In the genomic region with DNA sequence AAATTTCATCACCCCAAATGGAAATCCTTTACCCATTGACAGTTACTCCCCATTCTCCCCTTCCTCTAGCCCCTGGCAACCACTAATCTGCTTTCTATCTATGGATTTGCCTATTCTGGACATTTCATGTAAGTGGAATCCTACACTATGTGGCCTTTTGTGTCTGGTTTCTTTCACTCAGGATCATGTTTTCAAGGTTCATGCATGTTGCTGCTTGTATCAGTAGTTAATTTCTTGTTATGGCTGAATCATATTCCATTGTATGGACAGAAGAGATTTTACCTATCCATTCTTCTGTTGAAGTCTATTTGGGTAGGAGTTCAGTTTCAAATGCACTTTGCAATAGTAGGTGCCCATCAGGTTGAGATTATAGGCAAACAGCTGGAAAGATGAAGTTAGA, we compare ENCODE assay signal across 12 cellular contexts. TPM values are rescaled to one million over a fixed set of nuclear protein-coding genes. Genes with fewer than 3 reads are reported as not detected.
DNase-seq lines count a peak whose midpoint lies in the region; ATAC-seq and TF ChIP-seq lines count a peak whose summit lies in the region.
"Had no signal": no experiment of that assay in that cellular context is flagged by ENCODE, and none has a peak within 500 bp of the region (broad histone marks: within the 10 kb centered on the region; RNA-seq: fewer than 3 reads in every experiment).

No MANE protein-coding gene starts in this region.

- H3K9ac ChIP-seq in KMS-11, result no peak overlapping the region
- H3K9ac ChIP-seq in neural cell (ENCODE audit: low read length), result no peak overlapping the region

- H3K36me3 ChIP-seq in KMS-11 (ENCODE audit: insufficient read depth), result no peaks in the 10 kb centered on the region
- H3K36me3 ChIP-seq in neural cell (ENCODE audit: insufficient read depth, low read length), result no peaks in the 10 kb centered on the region

- H3K4me3 ChIP-seq in KMS-11 (IDR thresholded peaks at IDR 0.05; ENCODE audit: insufficient read depth, low read depth, low read length), result no peak overlapping the region
- peak overlapping the region; percentile 96 for H3K4me3 ChIP-seq in neural cell (ENCODE audit: low read length)

- DNase-seq in T-helper 1 cell (no peak), HuH-7.5 (ENCODE audit: low spot score) (no peak), NOMO-1 (lab: John Stamatoyannopoulos, UW; ENCODE audit: unreplicated experiment in 2 of 2) (no peak)
- DNase-seq in activated naive CD8-positive, alpha-beta T cell treated with anti-CD3 and anti-CD28 coated beads, Interleukin-2, amount 50 U/mL, for 24 hours, result no peak
- DNase-seq: 8988T; activated CD8-positive, alpha-beta memory T cell treated with anti-CD3 and anti-CD28 coated beads, Interleukin-2, amount 50 U/mL, for 48 hours; foreskin melanocyte had no signal

- no peak for ATAC-seq in activated naive CD8-positive, alpha-beta T cell treated with anti-CD3 and anti-CD28 coated beads, Interleukin-2, amount 50 U/mL, for 24 hours
- ATAC-seq in GM18907 (IDR thresholded peaks at IDR 0.05; ENCODE audit: unreplicated experiment), result no peak
- ATAC-seq: sciatic nerve had no signal

- H2AFZ ChIP-seq in KMS-11 (ENCODE audit: low read depth) (no peak overlapping the region), neural cell (ENCODE audit: low read depth, low read length) (no peak overlapping the region)

- no peak for TF ChIP-seq EP300 in neural cell (conservative IDR thresholded peaks at IDR 0.05; ENCODE audit: poor library complexity, severe bottlenecking)

- H3F3A ChIP-seq in neural cell (ENCODE audit: insufficient read depth, low read length, poor library complexity, severe bottlenecking), result no peaks in the 10 kb centered on the region

- peak overlapping the region; percentile 94 for H3K4me3 Mint-ChIP-seq in T-helper 1 cell treated with Interleukin-12 subunit alpha and Interleukin-12 subunit beta and Interleukin-4 antibody, amounts not matched to agents 30 μg/mL and 1 μg/mL, for 36 hours
- peak overlapping the region; percentile 96 for H3K4me3 Mint-ChIP-seq in activated naive CD8-positive, alpha-beta T cell treated with anti-CD3 and anti-CD28 coated beads, Interleukin-2, amount 50 U/mL, for 24 hours

- H3K9me3 ChIP-seq in neural cell (ENCODE audit: low read length), result no peaks in the 10 kb centered on the region

- TF ChIP-seq CTCF in KMS-11 (conservative IDR thresholded peaks at IDR 0.05; ENCODE audit: low read depth, low read length), result no peak
- TF ChIP-seq CTCF in neural cell (IDR thresholded peaks at IDR 0.05; ENCODE audit: poor library complexity, severe bottlenecking), result no peak

- peaks cover 10% of the 10 kb centered on the region for H3K27me3 Mint-ChIP-seq in T-helper 1 cell treated with Interleukin-12 subunit alpha and Interleukin-12 subunit beta and Interleukin-4 antibody, amounts not matched to agents 30 μg/mL and 1 μg/mL, for 36 hours (ENCODE audit: low read depth)
- H3K27me3 Mint-ChIP-seq in activated naive CD8-positive, alpha-beta T cell treated with anti-CD3 and anti-CD28 coated beads, Interleukin-2, amount 50 U/mL, for 24 hours, result no peaks in the 10 kb centered on the region

- H4K20me1 ChIP-seq in KMS-11 (ENCODE audit: insufficient read depth) (no peaks in the 10 kb centered on the region), neural cell (ENCODE audit: insufficient read depth) (no peaks in the 10 kb centered on the region)

- H3K79me2 ChIP-seq in KMS-11 (ENCODE audit: insufficient read depth, low read depth), result peaks cover 15% of the 10 kb centered on the region
- H3K79me2 ChIP-seq in neural cell (replicated peaks; ENCODE audit: insufficient read depth, low read length), result peaks cover 15% of the 10 kb centered on the region

- H3K27ac Mint-ChIP-seq in T-helper 1 cell treated with Interleukin-12 subunit alpha and Interleukin-12 subunit beta and Interleukin-4 antibody, amounts not matched to agents 30 μg/mL and 1 μg/mL, for 36 hours, result peak overlapping the region; percentile 60
- H3K27ac Mint-ChIP-seq in activated naive CD8-positive, alpha-beta T cell treated with anti-CD3 and anti-CD28 coated beads, Interleukin-2, amount 50 U/mL, for 24 hours, result peak overlapping the region; percentile 92

- peaks cover 23% of the 10 kb centered on the region for H3K36me3 Mint-ChIP-seq in T-helper 1 cell treated with Interleukin-12 subunit alpha and Interleukin-12 subunit beta and Interleukin-4 antibody, amounts not matched to agents 30 μg/mL and 1 μg/mL, for 36 hours (ENCODE audit: low read depth)
- peaks cover 36% of the 10 kb centered on the region for H3K36me3 Mint-ChIP-seq in activated naive CD8-positive, alpha-beta T cell treated with anti-CD3 and anti-CD28 coated beads, Interleukin-2, amount 50 U/mL, for 24 hours (ENCODE audit: low read depth)

- H3K4me1 ChIP-seq in KMS-11 (ENCODE audit: low read depth, poor library complexity, severe bottlenecking), result peaks cover 17% of the 10 kb centered on the region

- H3K4me2 ChIP-seq in KMS-11, result peak overlapping the region; percentile 68; the same call in 1 of the 2 replicates
- H3K4me2 ChIP-seq in neural cell (ENCODE audit: low read length), result no peak overlapping the region

- H3K27ac ChIP-seq in KMS-11 (no peak overlapping the region), neural cell (ENCODE audit: low read length) (no peak overlapping the region)

- no peaks in the 10 kb centered on the region for H3K27me3 ChIP-seq in KMS-11 (ENCODE audit: insufficient read depth, low read depth)
- H3K27me3 ChIP-seq in neural cell (ENCODE audit: insufficient read depth, low read depth, low read length), result no peaks in the 10 kb centered on the region

- H3K9me3 Mint-ChIP-seq in T-helper 1 cell treated with Interleukin-12 subunit alpha and Interleukin-12 subunit beta and Interleukin-4 antibody, amounts not matched to agents 30 μg/mL and 1 μg/mL, for 36 hours, result peaks cover 8% of the 10 kb centered on the region
- no peaks in the 10 kb centered on the region for H3K9me3 Mint-ChIP-seq in activated naive CD8-positive, alpha-beta T cell treated with anti-CD3 and anti-CD28 coated beads, Interleukin-2, amount 50 U/mL, for 24 hours

- peaks cover 20% of the 10 kb centered on the region for H3K4me1 Mint-ChIP-seq in T-helper 1 cell treated with Interleukin-12 subunit alpha and Interleukin-12 subunit beta and Interleukin-4 antibody, amounts not matched to agents 30 μg/mL and 1 μg/mL, for 36 hours (ENCODE audit: low read depth)
- H3K4me1 Mint-ChIP-seq in activated naive CD8-positive, alpha-beta T cell treated with anti-CD3 and anti-CD28 coated beads, Interleukin-2, amount 50 U/mL, for 24 hours, result peaks cover 23% of the 10 kb centered on the region

- no peaks in the 10 kb centered on the region for H3K9me2 ChIP-seq in neural cell (ENCODE audit: insufficient read depth, low read length)

- no peak for TF ChIP-seq RAD21 in neural cell (conservative IDR thresholded peaks at IDR 0.05)

TF ChIP-seq in neural cell, 6 proteins besides CTCF, POLR2A, EP300 and RAD21:
- no peak for TF ChIP-seq TAF1 (IDR thresholded peaks at IDR 0.05; ENCODE audit: low read depth)
- TF ChIP-seq SMC3 (conservative IDR thresholded peaks at IDR 0.05; ENCODE audit: poor library complexity), result no peak
- TF ChIP-seq, protein P1, sequence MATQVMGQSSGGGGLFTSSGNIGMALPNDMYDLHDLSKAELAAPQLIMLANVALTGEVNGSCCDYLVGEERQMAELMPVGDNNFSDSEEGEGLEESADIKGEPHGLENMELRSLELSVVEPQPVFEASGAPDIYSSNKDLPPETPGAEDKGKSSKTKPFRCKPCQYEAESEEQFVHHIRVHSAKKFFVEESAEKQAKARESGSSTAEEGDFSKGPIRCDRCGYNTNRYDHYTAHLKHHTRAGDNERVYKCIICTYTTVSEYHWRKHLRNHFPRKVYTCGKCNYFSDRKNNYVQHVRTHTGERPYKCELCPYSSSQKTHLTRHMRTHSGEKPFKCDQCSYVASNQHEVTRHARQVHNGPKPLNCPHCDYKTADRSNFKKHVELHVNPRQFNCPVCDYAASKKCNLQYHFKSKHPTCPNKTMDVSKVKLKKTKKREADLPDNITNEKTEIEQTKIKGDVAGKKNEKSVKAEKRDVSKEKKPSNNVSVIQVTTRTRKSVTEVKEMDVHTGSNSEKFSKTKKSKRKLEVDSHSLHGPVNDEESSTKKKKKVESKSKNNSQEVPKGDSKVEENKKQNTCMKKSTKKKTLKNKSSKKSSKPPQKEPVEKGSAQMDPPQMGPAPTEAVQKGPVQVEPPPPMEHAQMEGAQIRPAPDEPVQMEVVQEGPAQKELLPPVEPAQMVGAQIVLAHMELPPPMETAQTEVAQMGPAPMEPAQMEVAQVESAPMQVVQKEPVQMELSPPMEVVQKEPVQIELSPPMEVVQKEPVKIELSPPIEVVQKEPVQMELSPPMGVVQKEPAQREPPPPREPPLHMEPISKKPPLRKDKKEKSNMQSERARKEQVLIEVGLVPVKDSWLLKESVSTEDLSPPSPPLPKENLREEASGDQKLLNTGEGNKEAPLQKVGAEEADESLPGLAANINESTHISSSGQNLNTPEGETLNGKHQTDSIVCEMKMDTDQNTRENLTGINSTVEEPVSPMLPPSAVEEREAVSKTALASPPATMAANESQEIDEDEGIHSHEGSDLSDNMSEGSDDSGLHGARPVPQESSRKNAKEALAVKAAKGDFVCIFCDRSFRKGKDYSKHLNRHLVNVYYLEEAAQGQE (IDR thresholded peaks at IDR 0.05; ENCODE audit: borderline replicate concordance), result no peak
- no peak for TF ChIP-seq POLR2AphosphoS5 (IDR thresholded peaks at IDR 0.05)
- no peak for TF ChIP-seq EZH2 (IDR thresholded peaks at IDR 0.05; ENCODE audit: borderline replicate concordance, insufficient read depth, low read length, poor library complexity, severe bottlenecking)
- no peak for TF ChIP-seq MXI1 (conservative IDR thresholded peaks at IDR 0.05; ENCODE audit: poor library complexity, severe bottlenecking)

RNA-seq across cellular contexts. Expression of a gene that starts 1.4 kb away (rescaled TPM):
- 36.5 and 39.4 TPM in 2 replicates for polyA plus RNA-seq in neural cell
- polyA minus RNA-seq in neural cell, result 18.3 and 19.1 TPM in 2 replicates

RNA-seq across cellular contexts. Expression of a gene that starts 43.1 kb away (rescaled TPM):
- 155 and 165 TPM in 2 replicates for polyA plus RNA-seq in neural cell
- 225 and 235 TPM in 2 replicates for polyA minus RNA-seq in neural cell

RNA-seq across cellular contexts. Expression of a gene that starts 49.1 kb away (rescaled TPM):
- polyA plus RNA-seq in neural cell, result 3.0 and 3.4 TPM in 2 replicates
- polyA minus RNA-seq in neural cell, result 11.9 and 19.4 TPM in 2 replicates
